Comparison of ENCODE assay signal across 25 cellular contexts in the genomic region with DNA sequence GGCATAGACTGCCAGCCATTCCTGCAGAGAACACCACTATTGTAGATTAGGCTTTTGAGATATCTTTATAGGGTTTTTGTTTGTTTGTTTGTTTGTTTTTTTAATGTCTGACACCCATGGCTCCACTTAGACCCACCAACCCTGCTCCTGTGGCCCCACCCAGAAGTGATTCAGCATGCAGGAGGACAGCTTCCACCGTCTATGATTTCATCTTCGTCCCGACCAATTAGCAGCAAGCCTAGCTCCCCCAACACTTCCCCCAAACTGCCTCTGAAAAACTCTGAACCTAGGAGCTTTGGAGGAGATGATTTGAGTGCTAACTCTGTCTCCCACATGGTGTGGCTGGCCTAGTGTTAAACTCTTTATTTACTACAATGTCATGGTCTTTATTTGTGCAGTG.
DNase-seq lines count a peak whose midpoint lies in the region; ATAC-seq and TF ChIP-seq lines count a peak whose summit lies in the region.
"Had no signal": no experiment of that assay in that cellular context is flagged by ENCODE, and none has a peak within 500 bp of the region (broad histone marks: within the 10 kb centered on the region; RNA-seq: fewer than 3 reads in every experiment).

No MANE protein-coding gene starts in this region.

- no TSS peak for BruUV-seq in IMR-90 (replicated peaks; lab: Mats Ljungman, UMichigan)

- H2AK5ac ChIP-seq in IMR-90 (ENCODE audit: low read depth, low read length): no peak overlapping the region

- no peak for ATAC-seq in IMR-90 (ENCODE audit: low read depth)
- ATAC-seq in HG02852 (IDR thresholded peaks at IDR 0.05; ENCODE audit: unreplicated experiment): no peak
- ATAC-seq: activated T-cell treated with anti-CD3 and anti-CD28 coated beads, Interleukin-2, amount 50 U/mL, for 4 hours; CD8-positive, alpha-beta T cell; naive thymus-derived CD4-positive, alpha-beta T cell; sciatic nerve; stimulated activated naive B cell treated with anti-CD40 and anti-IgM and Interleukin-4, amounts not matched to agents 10 μg/mL and 1 μg/mL and 100 μg/mL, for 72 hours had no signal

- H3K4ac ChIP-seq in IMR-90 (ENCODE audit: low read depth, low read length): no peak overlapping the region

- H2BK15ac ChIP-seq in IMR-90 (ENCODE audit: low read depth, low read length): no peak overlapping the region

- H3K56ac ChIP-seq in IMR-90 (ENCODE audit: extremely low read depth, insufficient read depth, low read length): no peak overlapping the region

- peaks cover 12% of the 10 kb centered on the region for H3K4me1 Mint-ChIP-seq in endodermal cell
- H3K4me1 Mint-ChIP-seq in activated T-helper 1 cell treated with anti-CD3 and anti-CD28 coated beads, Interleukin-12 subunit alpha, Interleukin-12 subunit beta, Interleukin-2, Interleukin-4 antibody, amounts not matched to agents 30 ng/mL and 10 ng/mL and 1 ng/mL, durations not matched to agents 14 hours and 24 hours and 36 hours (ENCODE audit: low read depth): no peaks in the 10 kb centered on the region
- H3K4me1 Mint-ChIP-seq: activated naive CD4-positive, alpha-beta T cell treated with anti-CD3 and anti-CD28 coated beads, Interleukin-2, amount 50 U/mL, for 24 hours; memory B cell had no signal

- no peak overlapping the region for H3K4me3 Mint-ChIP-seq in endodermal cell
- no peak overlapping the region for H3K4me3 Mint-ChIP-seq in activated T-helper 1 cell treated with anti-CD3 and anti-CD28 coated beads, Interleukin-12 subunit alpha, Interleukin-12 subunit beta, Interleukin-2, Interleukin-4 antibody, amounts not matched to agents 30 ng/mL and 10 ng/mL and 1 ng/mL, durations not matched to agents 14 hours and 24 hours and 36 hours
- H3K4me3 Mint-ChIP-seq: activated CD4-positive, alpha-beta memory T cell treated with anti-CD3 and anti-CD28 coated beads, Interleukin-2, amount 10 ng/mL, durations not matched to agents 7 days and 5 days; activated naive CD4-positive, alpha-beta T cell treated with anti-CD3 and anti-CD28 coated beads, Interleukin-2, amount 50 U/mL, for 24 hours; activated T-cell treated with anti-CD3 and anti-CD28 coated beads, Interleukin-2, amount 50 U/mL, for 4 hours; CD8-positive, alpha-beta T cell; HFFc6; memory B cell; naive thymus-derived CD4-positive, alpha-beta T cell; stimulated activated naive B cell treated with anti-CD40 and anti-IgM and Interleukin-4, amounts not matched to agents 10 μg/mL and 1 μg/mL and 100 μg/mL, for 72 hours had no signal

- DNase-seq in CD1c-positive myeloid dendritic cell (ENCODE audit: extremely low spot score) (peak; percentile 3), IMR-90 (no peak), OCI-M1 (lab: John Stamatoyannopoulos, UW) (peak; percentile 72), endodermal cell (peak; percentile 85), SJCRH30 (no peak), brain microvascular endothelial cell (no peak)
- DNase-seq in activated T-helper 1 cell treated with anti-CD3 and anti-CD28 coated beads, Interleukin-12 subunit alpha, Interleukin-12 subunit beta, Interleukin-2, Interleukin-4 antibody, amounts not matched to agents 30 ng/mL and 10 ng/mL and 1 ng/mL, durations not matched to agents 14 hours and 24 hours and 36 hours (ENCODE audit: low spot score): no peak
- DNase-seq: activated CD4-positive, alpha-beta memory T cell treated with anti-CD3 and anti-CD28 coated beads, Interleukin-2, amount 10 ng/mL, durations not matched to agents 7 days and 5 days; activated T-cell treated with anti-CD3 and anti-CD28 coated beads, Interleukin-2, amount 50 U/mL, for 4 hours; CD8-positive, alpha-beta T cell; HFFc6; Karpas-422; kidney glomerular epithelial cell; naive thymus-derived CD4-positive, alpha-beta T cell; NCI-H2171 treated with DMSO at 0.1 percent for 48 hours; NCI-H748 treated with DMSO at 0.1 percent for 48 hours; ovary; stimulated activated naive B cell treated with anti-CD40 and anti-IgM and Interleukin-4, amounts not matched to agents 10 μg/mL and 1 μg/mL and 100 μg/mL, for 72 hours; WERI-Rb-1 had no signal

- no peak overlapping the region for H4K91ac ChIP-seq in IMR-90 (ENCODE audit: insufficient read depth, low read depth, low read length)

- H4K5ac ChIP-seq in IMR-90 (ENCODE audit: low read depth, low read length): no peak overlapping the region

- H3K27me3 ChIP-seq in IMR-90 (ENCODE audit: control insufficient read depth, insufficient read depth, low read length) (no peaks in the 10 kb centered on the region), endodermal cell (ENCODE audit: control insufficient read depth, insufficient read depth, low read length, poor library complexity, severe bottlenecking) (no peaks in the 10 kb centered on the region), SJCRH30 (no peaks in the 10 kb centered on the region), brain microvascular endothelial cell (replicated peaks) (no peaks in the 10 kb centered on the region)
- H3K27me3 ChIP-seq: hepatocyte, ovary had no signal

- no CpG with 5 or more reads among the region's 3 CpGs for WGBS in IMR-90 (ENCODE audit: extremely low coverage in 2 of 2, insufficient read length in 1 of 2), 2 experiments
- 51% methylated on average over 3 of the region's 3 CpGs; no CpG with 5 or more reads in 1 of the 2 experiments for WGBS in endodermal cell (ENCODE audit: insufficient coverage in 1 of 2, insufficient read length in 1 of 2), 2 experiments

- no peaks in the 10 kb centered on the region for H3K27me3 Mint-ChIP-seq in endodermal cell (ENCODE audit: insufficient read depth)
- H3K27me3 Mint-ChIP-seq in activated T-helper 1 cell treated with anti-CD3 and anti-CD28 coated beads, Interleukin-12 subunit alpha, Interleukin-12 subunit beta, Interleukin-2, Interleukin-4 antibody, amounts not matched to agents 30 ng/mL and 10 ng/mL and 1 ng/mL, durations not matched to agents 14 hours and 24 hours and 36 hours (ENCODE audit: insufficient read depth): no peaks in the 10 kb centered on the region
- H3K27me3 Mint-ChIP-seq: activated naive CD4-positive, alpha-beta T cell treated with anti-CD3 and anti-CD28 coated beads, Interleukin-2, amount 50 U/mL, for 24 hours; memory B cell; stimulated activated naive B cell treated with anti-CD40 and anti-IgM and Interleukin-4, amounts not matched to agents 10 μg/mL and 1 μg/mL and 100 μg/mL, for 72 hours had no signal

- no peak overlapping the region for H2BK20ac ChIP-seq in IMR-90 (ENCODE audit: low read depth, low read length)

- TF ChIP-seq RAD21 in IMR-90 (IDR thresholded peaks at IDR 0.05; ENCODE audit: low read length): no peak

- H3K27ac ChIP-seq in IMR-90 (ENCODE audit: insufficient read depth, low read length) (no peak overlapping the region), endodermal cell (ENCODE audit: low read depth, low read length) (no peak overlapping the region), SJCRH30 (no peak overlapping the region), brain microvascular endothelial cell (no peak overlapping the region)
- H3K27ac ChIP-seq: hepatocyte, ovary, thoracic aorta, WERI-Rb-1 had no signal

- CTCF ChIA-PET in IMR-90 (lab: Yijun Ruan, JAX): no interaction called here

- H3K79me1 ChIP-seq in IMR-90 (ENCODE audit: low read depth in 1 of 2, low read length in 2 of 2): no peaks in the 10 kb centered on the region

- in situ Hi-C loops in IMR-90 (cut with MboI; ENCODE audit: low sequenced_read_pairs): no loop called here
- in situ Hi-C loops in brain microvascular endothelial cell (cut with HindIII; ENCODE audit: low pct_ligation_motif_present, low sequenced_read_pairs): no loop called here

- no peaks in the 10 kb centered on the region for H3K36me3 ChIP-seq in IMR-90 (ENCODE audit: control insufficient read depth, insufficient read depth, low read length)
- H3K36me3 ChIP-seq in endodermal cell (ENCODE audit: control insufficient read depth, insufficient read depth, low read length): peaks cover 5% of the 10 kb centered on the region
- H3K36me3 ChIP-seq in SJCRH30: no peaks in the 10 kb centered on the region
- H3K36me3 ChIP-seq in brain microvascular endothelial cell (replicated peaks): no peaks in the 10 kb centered on the region
- H3K36me3 ChIP-seq: ovary, thoracic aorta, WERI-Rb-1 had no signal

- no peaks in the 10 kb centered on the region; the same call in 1 of the 2 replicates for H3K9me1 ChIP-seq in IMR-90 (ENCODE audit: insufficient read depth, low read length)

- H3K14ac ChIP-seq in IMR-90 (replicated peaks; ENCODE audit: low read depth, low read length): no peak overlapping the region

- H2BK120ac ChIP-seq in IMR-90 (ENCODE audit: low read depth, low read length): no peak overlapping the region

- dilution Hi-C loops in IMR-90 (cut with HindIII; ENCODE audit: low sequenced_read_pairs, unreplicated experiment): no loop called here

- TF ChIP-seq CTCF in IMR-90 (conservative IDR thresholded peaks at IDR 0.05; ENCODE audit: low read depth, low read length): no peak
- TF ChIP-seq CTCF in endodermal cell (conservative IDR thresholded peaks at IDR 0.05): no peak
- TF ChIP-seq CTCF in brain microvascular endothelial cell (IDR thresholded peaks at IDR 0.05; ENCODE audit: low read depth, low read length, missing control alignments): no peak

- POLR2A ChIA-PET in IMR-90 (lab: Charles Lee; ENCODE audit: unreplicated experiment): no interaction called here

- no peak overlapping the region for H3K4me2 ChIP-seq in IMR-90 (ENCODE audit: low read depth, low read length)
- H3K4me2 ChIP-seq: hepatocyte had no signal

- H3K27ac Mint-ChIP-seq in endodermal cell: peak overlapping the region; percentile 90
- no peak overlapping the region for H3K27ac Mint-ChIP-seq in activated T-helper 1 cell treated with anti-CD3 and anti-CD28 coated beads, Interleukin-12 subunit alpha, Interleukin-12 subunit beta, Interleukin-2, Interleukin-4 antibody, amounts not matched to agents 30 ng/mL and 10 ng/mL and 1 ng/mL, durations not matched to agents 14 hours and 24 hours and 36 hours
- H3K27ac Mint-ChIP-seq: activated CD4-positive, alpha-beta memory T cell treated with anti-CD3 and anti-CD28 coated beads, Interleukin-2, amount 10 ng/mL, durations not matched to agents 7 days and 5 days; activated naive CD4-positive, alpha-beta T cell treated with anti-CD3 and anti-CD28 coated beads, Interleukin-2, amount 50 U/mL, for 24 hours; CD8-positive, alpha-beta T cell; HFFc6; memory B cell; naive thymus-derived CD4-positive, alpha-beta T cell; stimulated activated naive B cell treated with anti-CD40 and anti-IgM and Interleukin-4, amounts not matched to agents 10 μg/mL and 1 μg/mL and 100 μg/mL, for 72 hours had no signal

- peak overlapping the region; percentile 52 for H2AFZ ChIP-seq in IMR-90 (replicated peaks; ENCODE audit: low read length, poor library complexity)
- H2AFZ ChIP-seq: hepatocyte had no signal

- TF ChIP-seq POLR2A in IMR-90 (IDR thresholded peaks at IDR 0.05; ENCODE audit: low read depth, low read length): no peak

- peaks cover 73% of the 10 kb centered on the region for H3K9me3 Mint-ChIP-seq in endodermal cell
- H3K9me3 Mint-ChIP-seq in activated T-helper 1 cell treated with anti-CD3 and anti-CD28 coated beads, Interleukin-12 subunit alpha, Interleukin-12 subunit beta, Interleukin-2, Interleukin-4 antibody, amounts not matched to agents 30 ng/mL and 10 ng/mL and 1 ng/mL, durations not matched to agents 14 hours and 24 hours and 36 hours: peaks cover 12% of the 10 kb centered on the region
- H3K9me3 Mint-ChIP-seq: activated CD4-positive, alpha-beta memory T cell treated with anti-CD3 and anti-CD28 coated beads, Interleukin-2, amount 10 ng/mL, durations not matched to agents 7 days and 5 days had no signal

- no peak overlapping the region for H3K18ac ChIP-seq in IMR-90 (ENCODE audit: low read depth, low read length)

- intact Hi-C loops in IMR-90 (cut with micrococcal nuclease): no loop called here
- intact Hi-C loops in activated T-helper 1 cell treated with anti-CD3 and anti-CD28 coated beads, Interleukin-12 subunit alpha, Interleukin-12 subunit beta, Interleukin-2, Interleukin-4 antibody, amounts not matched to agents 30 ng/mL and 10 ng/mL and 1 ng/mL, durations not matched to agents 14 hours and 24 hours and 36 hours (cut with micrococcal nuclease): no loop called here

- H3K9ac ChIP-seq in IMR-90 (ENCODE audit: low read depth, low read length) (no peak overlapping the region), endodermal cell (ENCODE audit: extremely low read depth, low read length, poor library complexity, severe bottlenecking) (peak overlapping the region; percentile 84)

- H3K4me3 ChIP-seq in IMR-90 (ENCODE audit: insufficient read depth, low read depth, low read length) (no peak overlapping the region), endodermal cell (ENCODE audit: low read length) (peak overlapping the region; percentile 61), SJCRH30 (no peak overlapping the region), brain microvascular endothelial cell (ENCODE audit: low read depth, low read length) (no peak overlapping the region)
- H3K4me3 ChIP-seq: hepatocyte, ovary, thoracic aorta had no signal

- H3K9me3 ChIP-seq in IMR-90 (ENCODE audit: control insufficient read depth, insufficient read depth, low read length) (no peaks in the 10 kb centered on the region), endodermal cell (ENCODE audit: control insufficient read depth, low read length) (peaks cover 34% of the 10 kb centered on the region), SJCRH30 (replicated peaks) (no peaks in the 10 kb centered on the region)
- H3K9me3 ChIP-seq: ovary, thoracic aorta had no signal

- H2BK5ac ChIP-seq in IMR-90 (ENCODE audit: low read depth, low read length, poor library complexity, severe bottlenecking): no peak overlapping the region

- peaks cover 24% of the 10 kb centered on the region for H3K36me3 Mint-ChIP-seq in endodermal cell (ENCODE audit: low read depth)
- no peaks in the 10 kb centered on the region for H3K36me3 Mint-ChIP-seq in activated T-helper 1 cell treated with anti-CD3 and anti-CD28 coated beads, Interleukin-12 subunit alpha, Interleukin-12 subunit beta, Interleukin-2, Interleukin-4 antibody, amounts not matched to agents 30 ng/mL and 10 ng/mL and 1 ng/mL, durations not matched to agents 14 hours and 24 hours and 36 hours (ENCODE audit: low read depth)
- H3K36me3 Mint-ChIP-seq: activated naive CD4-positive, alpha-beta T cell treated with anti-CD3 and anti-CD28 coated beads, Interleukin-2, amount 50 U/mL, for 24 hours; CD8-positive, alpha-beta T cell; memory B cell; naive thymus-derived CD4-positive, alpha-beta T cell; stimulated activated naive B cell treated with anti-CD40 and anti-IgM and Interleukin-4, amounts not matched to agents 10 μg/mL and 1 μg/mL and 100 μg/mL, for 72 hours had no signal

- H3K23ac ChIP-seq in IMR-90 (ENCODE audit: low read depth, low read length): no peak overlapping the region

- H2AK9ac ChIP-seq in IMR-90 (replicated peaks; ENCODE audit: low read depth, low read length, poor library complexity): no peak overlapping the region

- H3K4me1 ChIP-seq in IMR-90 (ENCODE audit: control insufficient read depth, insufficient read depth, low read length): peaks cover 2% of the 10 kb centered on the region; the same call in 1 of the 2 replicates
- H3K4me1 ChIP-seq in endodermal cell (ENCODE audit: control insufficient read depth, insufficient read depth, low read length): no peaks in the 10 kb centered on the region
- no peaks in the 10 kb centered on the region for H3K4me1 ChIP-seq in SJCRH30

- no peaks in the 10 kb centered on the region for H4K20me1 ChIP-seq in IMR-90 (ENCODE audit: insufficient read depth, low read length)

- H4K8ac ChIP-seq in IMR-90 (ENCODE audit: low read depth in 2 of 2, low read length in 2 of 2): no peak overlapping the region

Comparison
In these comparisons a context has a peak if more than half of its experiments do, and no peak if none do; other contexts are left out.
1. DNase-seq: peak in CD1c-positive myeloid dendritic cell (single experiment), OCI-M1 (single experiment) and endodermal cell (single experiment); none in IMR-90 (single experiment), SJCRH30 (0 of 2), brain microvascular endothelial cell (single experiment) and activated T-helper 1 cell treated with anti-CD3 and anti-CD28 coated beads, Interleukin-12 subunit alpha, Interleukin-12 subunit beta, Interleukin-2, Interleukin-4 antibody, amounts not matched to agents 30 ng/mL and 10 ng/mL and 1 ng/mL, durations not matched to agents 14 hours and 24 hours and 36 hours (single experiment).